7 cellular contexts compared by ENCODE assay signal in genomic region chr11:47715082-47715669, GRCh38. TPM values are rescaled to one million over a fixed set of nuclear protein-coding genes. Genes with fewer than 3 reads are reported as not detected.
A peak's percentile ranks its signal among the peaks of the same experiment; 100 is the strongest.
DNase-seq lines count a peak whose midpoint lies in the region; ATAC-seq and TF ChIP-seq lines count a peak whose summit lies in the region.

A gene with protein sequence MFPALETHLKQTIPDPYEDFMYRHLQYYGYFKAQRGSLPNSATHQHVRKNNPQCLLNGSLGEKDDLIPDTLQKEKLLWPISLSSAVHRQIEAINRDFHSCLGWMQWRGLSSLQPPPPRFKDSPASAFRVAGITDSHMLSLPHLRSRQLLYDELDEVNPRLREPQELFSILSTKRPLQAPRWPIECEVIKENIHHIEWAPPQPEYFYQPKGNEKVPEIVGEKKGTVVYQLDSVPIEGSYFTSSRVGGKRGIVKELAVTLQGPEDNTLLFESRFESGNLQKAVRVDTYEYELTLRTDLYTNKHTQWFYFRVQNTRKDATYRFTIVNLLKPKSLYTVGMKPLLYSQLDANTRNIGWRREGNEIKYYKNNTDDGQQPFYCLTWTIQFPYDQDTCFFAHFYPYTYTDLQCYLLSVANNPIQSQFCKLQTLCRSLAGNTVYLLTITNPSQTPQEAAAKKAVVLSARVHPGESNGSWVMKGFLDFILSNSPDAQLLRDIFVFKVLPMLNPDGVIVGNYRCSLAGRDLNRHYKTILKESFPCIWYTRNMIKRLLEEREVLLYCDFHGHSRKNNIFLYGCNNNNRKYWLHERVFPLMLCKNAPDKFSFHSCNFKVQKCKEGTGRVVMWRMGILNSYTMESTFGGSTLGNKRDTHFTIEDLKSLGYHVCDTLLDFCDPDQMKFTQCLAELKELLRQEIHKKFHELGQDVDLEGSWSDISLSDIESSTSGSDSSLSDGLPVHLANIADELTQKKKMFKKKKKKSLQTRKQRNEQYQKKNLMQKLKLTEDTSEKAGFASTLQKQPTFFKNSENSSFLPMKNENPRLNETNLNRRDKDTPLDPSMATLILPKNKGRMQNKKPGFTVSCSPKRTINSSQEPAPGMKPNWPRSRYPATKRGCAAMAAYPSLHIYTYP (minus strand): TSS chr11:47715369. CDS start chr11:47714650, 719 bp downstream.

- POLR2A ChIA-PET in activated B cell treated with CpG ODN at 0.5 μM for 24 hours (lab: Charles Lee) = interaction anchor here (0.6 to 2.3 kb wide), 22 partner anchors 10 to 1015 kb away, joined by 3 to 15 read pairs (median 4); partner anchors contain the start of genes ACP2, ARHGAP1, DDB2 and FNBP4

- peaks cover 38% of the 10 kb centered on the region for H3K36me3 Mint-ChIP-seq in activated B cell treated with CpG ODN at 0.5 μM for 24 hours (ENCODE audit: low read depth)

- no peaks in the 10 kb centered on the region for H3K9me3 Mint-ChIP-seq in activated B cell treated with CpG ODN at 0.5 μM for 24 hours

- intact Hi-C loops in activated B cell treated with CpG ODN at 0.5 μM for 24 hours (cut with micrococcal nuclease) = loop anchor here (1.0 to 2.0 kb wide), 6 partner anchors 52 to 446 kb away; partner anchors contain the start of genes CELF1, FNBP4, MTCH2 and NDUFS3

- peaks cover 11% of the 10 kb centered on the region for H3K4me1 Mint-ChIP-seq in activated B cell treated with CpG ODN at 0.5 μM for 24 hours

- H3K27ac ChIP-seq in caudate nucleus (ENCODE audit: low read depth, low read length) = peak within 1 kb of the TSS; percentile 48

- no peak for TF ChIP-seq CTCF in activated B cell treated with CpG ODN at 0.5 μM for 24 hours (IDR thresholded peaks at IDR 0.05)

- CTCF ChIA-PET in activated B cell treated with CpG ODN at 0.5 μM for 24 hours (lab: Charles Lee) = interaction anchor here (0.7 to 1.7 kb wide), 3 partner anchors 41 to 138 kb away, joined by 3 to 4 read pairs (median 3); no protein-coding TSS in a partner anchor

- ATAC-seq in GM18511 (IDR thresholded peaks at IDR 0.05; ENCODE audit: unreplicated experiment) (peak; percentile 99), HG02938 (IDR thresholded peaks at IDR 0.05; ENCODE audit: unreplicated experiment) (peak; percentile 96), activated B cell treated with CpG ODN at 0.5 μM for 24 hours (ENCODE audit: low read depth) (peak; percentile 99)

- no peaks in the 10 kb centered on the region for H3K27me3 Mint-ChIP-seq in activated B cell treated with CpG ODN at 0.5 μM for 24 hours

- DNase-seq in NCI-H2107 (lab: John Stamatoyannopoulos, UW) (peak; percentile 35), activated B cell treated with CpG ODN at 0.5 μM for 24 hours (peak; percentile 82), caudate nucleus (lab: John Stamatoyannopoulos, UW) (peak in 58 of 61 donors; percentile 10 to 81 (median 48)), iris pigment epithelial cell (ENCODE audit: low read depth) (peak; percentile 66)
- peak; percentile 71 to 74 (median 73) for DNase-seq in stimulated activated CD4-positive, alpha-beta T cell treated with anti-CD3 and anti-CD28 coated beads, Interleukin-12 subunit alpha, Interleukin-12 subunit beta, amount 100 ng/mL, for 48 hours (ENCODE audit: low read depth in 2 of 3, low spot score in 1 of 3)

- peak within 1 kb of the TSS; percentile 96 for H3K4me3 Mint-ChIP-seq in activated B cell treated with CpG ODN at 0.5 μM for 24 hours

- peak within 1 kb of the TSS; percentile 97 for H3K27ac Mint-ChIP-seq in activated B cell treated with CpG ODN at 0.5 μM for 24 hours

RNA-seq across cellular contexts. Expression of the gene that starts here (rescaled TPM):
- 7.0 and 8.2 TPM in 2 replicates for total RNA-seq in activated B cell treated with CpG ODN at 0.5 μM for 24 hours

Comparison
In these comparisons a context has a peak if more than half of its experiments do, and no peak if none do; other contexts are left out.
1. Peak in every context shown above with its lines: DNase-seq, ATAC-seq and H3K27ac ChIP-seq.